ENCODE assay signal across 1 cellular context in the genomic region with DNA sequence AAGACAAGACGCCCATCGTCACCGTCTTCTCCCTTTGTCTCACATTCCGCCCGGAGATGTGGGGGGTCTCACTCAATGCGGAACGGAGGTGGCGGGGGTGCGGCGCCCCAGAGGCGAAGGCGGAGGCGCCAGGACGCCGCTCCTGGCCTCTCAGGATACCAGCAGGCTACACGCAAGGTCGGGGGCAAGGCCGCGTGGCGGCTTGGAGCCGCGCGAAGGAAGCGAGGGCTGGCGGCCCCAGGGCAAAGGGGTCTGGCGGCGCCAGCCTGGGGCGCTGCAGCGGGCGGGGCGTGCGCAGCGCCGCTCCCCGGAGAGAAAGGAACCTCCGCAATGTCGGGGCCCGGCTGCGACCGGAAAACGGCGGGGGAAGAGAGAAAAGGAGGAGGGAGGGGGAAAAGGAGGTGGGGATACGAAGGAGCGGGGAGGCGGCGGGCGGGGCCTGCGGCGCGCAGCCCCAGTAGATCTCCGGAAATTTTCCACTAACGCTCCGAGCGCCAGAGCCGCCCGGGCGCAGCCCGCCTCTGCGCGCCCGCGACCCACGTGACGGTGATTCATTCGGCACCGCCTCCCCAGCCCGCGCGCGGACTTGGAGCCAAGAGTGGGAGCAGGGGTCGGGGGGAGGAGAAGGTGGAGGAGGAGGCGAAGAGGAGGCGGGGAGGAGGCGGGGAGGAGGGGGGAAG.
TF ChIP-seq lines count a peak whose summit lies in the region.

No MANE protein-coding gene starts in this region.

TF ChIP-seq in HepG2, 621 proteins besides CTCF, POLR2A, EP300 and RAD21 (continued from another document and continues in another):
- TF ChIP-seq, protein P1, sequence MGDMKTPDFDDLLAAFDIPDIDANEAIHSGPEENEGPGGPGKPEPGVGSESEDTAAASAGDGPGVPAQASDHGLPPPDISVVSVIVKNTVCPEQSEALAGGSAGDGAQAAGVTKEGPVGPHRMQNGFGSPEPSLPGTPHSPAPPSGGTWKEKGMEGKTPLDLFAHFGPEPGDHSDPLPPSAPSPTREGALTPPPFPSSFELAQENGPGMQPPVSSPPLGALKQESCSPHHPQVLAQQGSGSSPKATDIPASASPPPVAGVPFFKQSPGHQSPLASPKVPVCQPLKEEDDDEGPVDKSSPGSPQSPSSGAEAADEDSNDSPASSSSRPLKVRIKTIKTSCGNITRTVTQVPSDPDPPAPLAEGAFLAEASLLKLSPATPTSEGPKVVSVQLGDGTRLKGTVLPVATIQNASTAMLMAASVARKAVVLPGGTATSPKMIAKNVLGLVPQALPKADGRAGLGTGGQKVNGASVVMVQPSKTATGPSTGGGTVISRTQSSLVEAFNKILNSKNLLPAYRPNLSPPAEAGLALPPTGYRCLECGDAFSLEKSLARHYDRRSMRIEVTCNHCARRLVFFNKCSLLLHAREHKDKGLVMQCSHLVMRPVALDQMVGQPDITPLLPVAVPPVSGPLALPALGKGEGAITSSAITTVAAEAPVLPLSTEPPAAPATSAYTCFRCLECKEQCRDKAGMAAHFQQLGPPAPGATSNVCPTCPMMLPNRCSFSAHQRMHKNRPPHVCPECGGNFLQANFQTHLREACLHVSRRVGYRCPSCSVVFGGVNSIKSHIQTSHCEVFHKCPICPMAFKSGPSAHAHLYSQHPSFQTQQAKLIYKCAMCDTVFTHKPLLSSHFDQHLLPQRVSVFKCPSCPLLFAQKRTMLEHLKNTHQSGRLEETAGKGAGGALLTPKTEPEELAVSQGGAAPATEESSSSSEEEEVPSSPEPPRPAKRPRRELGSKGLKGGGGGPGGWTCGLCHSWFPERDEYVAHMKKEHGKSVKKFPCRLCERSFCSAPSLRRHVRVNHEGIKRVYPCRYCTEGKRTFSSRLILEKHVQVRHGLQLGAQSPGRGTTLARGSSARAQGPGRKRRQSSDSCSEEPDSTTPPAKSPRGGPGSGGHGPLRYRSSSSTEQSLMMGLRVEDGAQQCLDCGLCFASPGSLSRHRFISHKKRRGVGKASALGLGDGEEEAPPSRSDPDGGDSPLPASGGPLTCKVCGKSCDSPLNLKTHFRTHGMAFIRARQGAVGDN (CRISPR knock-in tag; IDR thresholded peaks at IDR 0.05): peak; percentile 95
- no peak for TF ChIP-seq ZNF460 (CRISPR knock-in tag; IDR thresholded peaks at IDR 0.05; ENCODE audit: borderline replicate concordance)
- no peak for TF ChIP-seq ZNF572 (CRISPR knock-in tag; IDR thresholded peaks at IDR 0.05)
- no peak; the same call in 1 of the 2 replicates for TF ChIP-seq CHD2 (IDR thresholded peaks at IDR 0.05; ENCODE audit: low read depth, low read length)
- TF ChIP-seq, protein P2, sequence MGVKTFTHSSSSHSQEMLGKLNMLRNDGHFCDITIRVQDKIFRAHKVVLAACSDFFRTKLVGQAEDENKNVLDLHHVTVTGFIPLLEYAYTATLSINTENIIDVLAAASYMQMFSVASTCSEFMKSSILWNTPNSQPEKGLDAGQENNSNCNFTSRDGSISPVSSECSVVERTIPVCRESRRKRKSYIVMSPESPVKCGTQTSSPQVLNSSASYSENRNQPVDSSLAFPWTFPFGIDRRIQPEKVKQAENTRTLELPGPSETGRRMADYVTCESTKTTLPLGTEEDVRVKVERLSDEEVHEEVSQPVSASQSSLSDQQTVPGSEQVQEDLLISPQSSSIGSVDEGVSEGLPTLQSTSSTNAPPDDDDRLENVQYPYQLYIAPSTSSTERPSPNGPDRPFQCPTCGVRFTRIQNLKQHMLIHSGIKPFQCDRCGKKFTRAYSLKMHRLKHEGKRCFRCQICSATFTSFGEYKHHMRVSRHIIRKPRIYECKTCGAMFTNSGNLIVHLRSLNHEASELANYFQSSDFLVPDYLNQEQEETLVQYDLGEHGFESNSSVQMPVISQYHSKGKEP (CRISPR knock-in tag; IDR thresholded peaks at IDR 0.05): no peak
- TF ChIP-seq ZNF569 (CRISPR knock-in tag; IDR thresholded peaks at IDR 0.05; ENCODE audit: borderline replicate concordance): peak; percentile 76; the same call in 1 of the 2 replicates
- TF ChIP-seq ZNF556 (CRISPR knock-in tag; IDR thresholded peaks at IDR 0.05; ENCODE audit: borderline replicate concordance): 0 out of 2 replicates have a peak, but pooled peaks have one; percentile 41
- no peak for TF ChIP-seq EHMT2 (IDR thresholded peaks at IDR 0.05; ENCODE audit: borderline replicate concordance, low read depth, low read length)
- TF ChIP-seq, protein P3, sequence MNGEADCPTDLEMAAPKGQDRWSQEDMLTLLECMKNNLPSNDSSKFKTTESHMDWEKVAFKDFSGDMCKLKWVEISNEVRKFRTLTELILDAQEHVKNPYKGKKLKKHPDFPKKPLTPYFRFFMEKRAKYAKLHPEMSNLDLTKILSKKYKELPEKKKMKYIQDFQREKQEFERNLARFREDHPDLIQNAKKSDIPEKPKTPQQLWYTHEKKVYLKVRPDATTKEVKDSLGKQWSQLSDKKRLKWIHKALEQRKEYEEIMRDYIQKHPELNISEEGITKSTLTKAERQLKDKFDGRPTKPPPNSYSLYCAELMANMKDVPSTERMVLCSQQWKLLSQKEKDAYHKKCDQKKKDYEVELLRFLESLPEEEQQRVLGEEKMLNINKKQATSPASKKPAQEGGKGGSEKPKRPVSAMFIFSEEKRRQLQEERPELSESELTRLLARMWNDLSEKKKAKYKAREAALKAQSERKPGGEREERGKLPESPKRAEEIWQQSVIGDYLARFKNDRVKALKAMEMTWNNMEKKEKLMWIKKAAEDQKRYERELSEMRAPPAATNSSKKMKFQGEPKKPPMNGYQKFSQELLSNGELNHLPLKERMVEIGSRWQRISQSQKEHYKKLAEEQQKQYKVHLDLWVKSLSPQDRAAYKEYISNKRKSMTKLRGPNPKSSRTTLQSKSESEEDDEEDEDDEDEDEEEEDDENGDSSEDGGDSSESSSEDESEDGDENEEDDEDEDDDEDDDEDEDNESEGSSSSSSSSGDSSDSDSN (CRISPR knock-in tag; IDR thresholded peaks at IDR 0.05): peak; percentile 32; the same call in 1 of the 2 replicates
- no peak for TF ChIP-seq GPN1 (CRISPR knock-in tag; IDR thresholded peaks at IDR 0.05; ENCODE audit: borderline replicate concordance)
- no peak for TF ChIP-seq ZNF234 (CRISPR knock-in tag; conservative IDR thresholded peaks at IDR 0.05)
- TF ChIP-seq, protein P4, sequence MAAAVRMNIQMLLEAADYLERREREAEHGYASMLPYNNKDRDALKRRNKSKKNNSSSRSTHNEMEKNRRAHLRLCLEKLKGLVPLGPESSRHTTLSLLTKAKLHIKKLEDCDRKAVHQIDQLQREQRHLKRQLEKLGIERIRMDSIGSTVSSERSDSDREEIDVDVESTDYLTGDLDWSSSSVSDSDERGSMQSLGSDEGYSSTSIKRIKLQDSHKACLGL (CRISPR knock-in tag; IDR thresholded peaks at IDR 0.05): peak; percentile 34
- TF ChIP-seq PAX8 (CRISPR knock-in tag; IDR thresholded peaks at IDR 0.05; ENCODE audit: borderline replicate concordance): no peak
- TF ChIP-seq ZC3H4 (CRISPR knock-in tag; IDR thresholded peaks at IDR 0.05; ENCODE audit: borderline replicate concordance): no peak
- no peak for TF ChIP-seq MTF2 (CRISPR knock-in tag; IDR thresholded peaks at IDR 0.05; ENCODE audit: borderline replicate concordance)
- TF ChIP-seq, protein P5, sequence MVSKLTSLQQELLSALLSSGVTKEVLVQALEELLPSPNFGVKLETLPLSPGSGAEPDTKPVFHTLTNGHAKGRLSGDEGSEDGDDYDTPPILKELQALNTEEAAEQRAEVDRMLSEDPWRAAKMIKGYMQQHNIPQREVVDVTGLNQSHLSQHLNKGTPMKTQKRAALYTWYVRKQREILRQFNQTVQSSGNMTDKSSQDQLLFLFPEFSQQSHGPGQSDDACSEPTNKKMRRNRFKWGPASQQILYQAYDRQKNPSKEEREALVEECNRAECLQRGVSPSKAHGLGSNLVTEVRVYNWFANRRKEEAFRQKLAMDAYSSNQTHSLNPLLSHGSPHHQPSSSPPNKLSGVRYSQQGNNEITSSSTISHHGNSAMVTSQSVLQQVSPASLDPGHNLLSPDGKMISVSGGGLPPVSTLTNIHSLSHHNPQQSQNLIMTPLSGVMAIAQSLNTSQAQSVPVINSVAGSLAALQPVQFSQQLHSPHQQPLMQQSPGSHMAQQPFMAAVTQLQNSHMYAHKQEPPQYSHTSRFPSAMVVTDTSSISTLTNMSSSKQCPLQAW (CRISPR knock-in tag; IDR thresholded peaks at IDR 0.05): peak; percentile 48; the same call in 1 of the 2 replicates
- TF ChIP-seq MATR3 (CRISPR knock-in tag; IDR thresholded peaks at IDR 0.05): no peak
- TF ChIP-seq ZNF124 (CRISPR knock-in tag; IDR thresholded peaks at IDR 0.05): no peak
- peak; percentile 53; the same call in 1 of the 2 replicates for TF ChIP-seq HDAC2 (CRISPR knock-in tag; IDR thresholded peaks at IDR 0.05)
- TF ChIP-seq BCL6 (CRISPR knock-in tag; IDR thresholded peaks at IDR 0.05): no peak; the same call in 1 of the 2 replicates
- TF ChIP-seq ATF7-NPFF (CRISPR knock-in tag; IDR thresholded peaks at IDR 0.05; ENCODE audit: low read depth): peak; percentile 81
- TF ChIP-seq, protein P6, sequence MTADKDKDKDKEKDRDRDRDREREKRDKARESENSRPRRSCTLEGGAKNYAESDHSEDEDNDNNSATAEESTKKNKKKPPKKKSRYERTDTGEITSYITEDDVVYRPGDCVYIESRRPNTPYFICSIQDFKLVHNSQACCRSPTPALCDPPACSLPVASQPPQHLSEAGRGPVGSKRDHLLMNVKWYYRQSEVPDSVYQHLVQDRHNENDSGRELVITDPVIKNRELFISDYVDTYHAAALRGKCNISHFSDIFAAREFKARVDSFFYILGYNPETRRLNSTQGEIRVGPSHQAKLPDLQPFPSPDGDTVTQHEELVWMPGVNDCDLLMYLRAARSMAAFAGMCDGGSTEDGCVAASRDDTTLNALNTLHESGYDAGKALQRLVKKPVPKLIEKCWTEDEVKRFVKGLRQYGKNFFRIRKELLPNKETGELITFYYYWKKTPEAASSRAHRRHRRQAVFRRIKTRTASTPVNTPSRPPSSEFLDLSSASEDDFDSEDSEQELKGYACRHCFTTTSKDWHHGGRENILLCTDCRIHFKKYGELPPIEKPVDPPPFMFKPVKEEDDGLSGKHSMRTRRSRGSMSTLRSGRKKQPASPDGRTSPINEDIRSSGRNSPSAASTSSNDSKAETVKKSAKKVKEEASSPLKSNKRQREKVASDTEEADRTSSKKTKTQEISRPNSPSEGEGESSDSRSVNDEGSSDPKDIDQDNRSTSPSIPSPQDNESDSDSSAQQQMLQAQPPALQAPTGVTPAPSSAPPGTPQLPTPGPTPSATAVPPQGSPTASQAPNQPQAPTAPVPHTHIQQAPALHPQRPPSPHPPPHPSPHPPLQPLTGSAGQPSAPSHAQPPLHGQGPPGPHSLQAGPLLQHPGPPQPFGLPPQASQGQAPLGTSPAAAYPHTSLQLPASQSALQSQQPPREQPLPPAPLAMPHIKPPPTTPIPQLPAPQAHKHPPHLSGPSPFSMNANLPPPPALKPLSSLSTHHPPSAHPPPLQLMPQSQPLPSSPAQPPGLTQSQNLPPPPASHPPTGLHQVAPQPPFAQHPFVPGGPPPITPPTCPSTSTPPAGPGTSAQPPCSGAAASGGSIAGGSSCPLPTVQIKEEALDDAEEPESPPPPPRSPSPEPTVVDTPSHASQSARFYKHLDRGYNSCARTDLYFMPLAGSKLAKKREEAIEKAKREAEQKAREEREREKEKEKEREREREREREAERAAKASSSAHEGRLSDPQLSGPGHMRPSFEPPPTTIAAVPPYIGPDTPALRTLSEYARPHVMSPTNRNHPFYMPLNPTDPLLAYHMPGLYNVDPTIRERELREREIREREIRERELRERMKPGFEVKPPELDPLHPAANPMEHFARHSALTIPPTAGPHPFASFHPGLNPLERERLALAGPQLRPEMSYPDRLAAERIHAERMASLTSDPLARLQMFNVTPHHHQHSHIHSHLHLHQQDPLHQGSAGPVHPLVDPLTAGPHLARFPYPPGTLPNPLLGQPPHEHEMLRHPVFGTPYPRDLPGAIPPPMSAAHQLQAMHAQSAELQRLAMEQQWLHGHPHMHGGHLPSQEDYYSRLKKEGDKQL (CRISPR knock-in tag; IDR thresholded peaks at IDR 0.05; ENCODE audit: low read depth): peak; percentile 20; the same call in 1 of the 2 replicates
- peak; percentile 65; the same call in 1 of the 2 replicates for TF ChIP-seq MED13 (CRISPR knock-in tag; IDR thresholded peaks at IDR 0.05)
- no peak for TF ChIP-seq DPF2 (CRISPR knock-in tag; IDR thresholded peaks at IDR 0.05; ENCODE audit: borderline replicate concordance, low read depth)
- TF ChIP-seq, protein P7, sequence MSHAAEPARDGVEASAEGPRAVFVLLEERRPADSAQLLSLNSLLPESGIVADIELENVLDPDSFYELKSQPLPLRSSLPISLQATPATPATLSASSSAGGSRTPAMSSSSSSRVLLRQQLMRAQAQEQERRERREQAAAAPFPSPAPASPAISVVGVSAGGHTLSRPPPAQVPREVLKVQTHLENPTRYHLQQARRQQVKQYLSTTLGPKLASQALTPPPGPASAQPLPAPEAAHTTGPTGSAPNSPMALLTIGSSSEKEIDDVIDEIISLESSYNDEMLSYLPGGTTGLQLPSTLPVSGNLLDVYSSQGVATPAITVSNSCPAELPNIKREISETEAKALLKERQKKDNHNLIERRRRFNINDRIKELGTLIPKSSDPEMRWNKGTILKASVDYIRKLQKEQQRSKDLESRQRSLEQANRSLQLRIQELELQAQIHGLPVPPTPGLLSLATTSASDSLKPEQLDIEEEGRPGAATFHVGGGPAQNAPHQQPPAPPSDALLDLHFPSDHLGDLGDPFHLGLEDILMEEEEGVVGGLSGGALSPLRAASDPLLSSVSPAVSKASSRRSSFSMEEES (CRISPR knock-in tag; IDR thresholded peaks at IDR 0.05): peak; percentile 84
- peak; percentile 11; the same call in 1 of the 2 replicates for TF ChIP-seq ZSCAN25 (CRISPR knock-in tag; IDR thresholded peaks at IDR 0.05)
- no peak for TF ChIP-seq NFIC (IDR thresholded peaks at IDR 0.05; ENCODE audit: low read length)
- TF ChIP-seq, protein P8, sequence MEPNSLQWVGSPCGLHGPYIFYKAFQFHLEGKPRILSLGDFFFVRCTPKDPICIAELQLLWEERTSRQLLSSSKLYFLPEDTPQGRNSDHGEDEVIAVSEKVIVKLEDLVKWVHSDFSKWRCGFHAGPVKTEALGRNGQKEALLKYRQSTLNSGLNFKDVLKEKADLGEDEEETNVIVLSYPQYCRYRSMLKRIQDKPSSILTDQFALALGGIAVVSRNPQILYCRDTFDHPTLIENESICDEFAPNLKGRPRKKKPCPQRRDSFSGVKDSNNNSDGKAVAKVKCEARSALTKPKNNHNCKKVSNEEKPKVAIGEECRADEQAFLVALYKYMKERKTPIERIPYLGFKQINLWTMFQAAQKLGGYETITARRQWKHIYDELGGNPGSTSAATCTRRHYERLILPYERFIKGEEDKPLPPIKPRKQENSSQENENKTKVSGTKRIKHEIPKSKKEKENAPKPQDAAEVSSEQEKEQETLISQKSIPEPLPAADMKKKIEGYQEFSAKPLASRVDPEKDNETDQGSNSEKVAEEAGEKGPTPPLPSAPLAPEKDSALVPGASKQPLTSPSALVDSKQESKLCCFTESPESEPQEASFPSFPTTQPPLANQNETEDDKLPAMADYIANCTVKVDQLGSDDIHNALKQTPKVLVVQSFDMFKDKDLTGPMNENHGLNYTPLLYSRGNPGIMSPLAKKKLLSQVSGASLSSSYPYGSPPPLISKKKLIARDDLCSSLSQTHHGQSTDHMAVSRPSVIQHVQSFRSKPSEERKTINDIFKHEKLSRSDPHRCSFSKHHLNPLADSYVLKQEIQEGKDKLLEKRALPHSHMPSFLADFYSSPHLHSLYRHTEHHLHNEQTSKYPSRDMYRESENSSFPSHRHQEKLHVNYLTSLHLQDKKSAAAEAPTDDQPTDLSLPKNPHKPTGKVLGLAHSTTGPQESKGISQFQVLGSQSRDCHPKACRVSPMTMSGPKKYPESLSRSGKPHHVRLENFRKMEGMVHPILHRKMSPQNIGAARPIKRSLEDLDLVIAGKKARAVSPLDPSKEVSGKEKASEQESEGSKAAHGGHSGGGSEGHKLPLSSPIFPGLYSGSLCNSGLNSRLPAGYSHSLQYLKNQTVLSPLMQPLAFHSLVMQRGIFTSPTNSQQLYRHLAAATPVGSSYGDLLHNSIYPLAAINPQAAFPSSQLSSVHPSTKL (CRISPR knock-in tag; IDR thresholded peaks at IDR 0.05): peak; percentile 78
- TF ChIP-seq IRF2 (CRISPR knock-in tag; IDR thresholded peaks at IDR 0.05): peak; percentile 59; the same call in 1 of the 2 replicates
- TF ChIP-seq KLF6 (CRISPR knock-in tag; IDR thresholded peaks at IDR 0.05): peak; percentile 39
- no peak for TF ChIP-seq KAT2B (IDR thresholded peaks at IDR 0.05; ENCODE audit: borderline replicate concordance, low read depth, low read length)
- TF ChIP-seq ZNF143 (CRISPR knock-in tag; IDR thresholded peaks at IDR 0.05): no peak
